In the genomic region with DNA sequence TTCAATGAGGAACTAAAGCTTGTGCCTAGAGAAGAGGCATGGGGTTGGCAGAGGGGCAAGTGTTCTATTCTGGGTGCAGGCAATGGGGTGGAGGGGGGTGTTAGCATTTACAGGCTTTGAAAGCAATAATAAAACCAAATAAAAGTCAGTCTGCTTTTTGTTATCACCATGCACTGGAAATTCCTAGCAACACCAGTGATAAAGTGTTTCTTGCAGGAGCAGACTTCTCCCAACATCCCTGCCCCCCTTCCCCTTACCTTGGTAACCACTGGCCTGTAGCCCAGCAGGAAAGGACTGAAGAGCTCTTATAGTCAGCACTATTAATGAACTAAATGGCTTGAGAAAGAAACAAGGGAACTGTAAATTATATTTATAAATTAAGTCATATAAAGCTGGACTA, we compare ENCODE assay signal across 12 cellular contexts.
DNase-seq lines count a peak whose midpoint lies in the region; ATAC-seq and TF ChIP-seq lines count a peak whose summit lies in the region.
"Had no signal": no experiment of that assay in that cellular context is flagged by ENCODE, and none has a peak within 500 bp of the region (broad histone marks: within the 10 kb centered on the region; RNA-seq: fewer than 3 reads in every experiment).

No MANE protein-coding gene starts in this region.

- H3K79me2 ChIP-seq in hepatocyte: no peaks in the 10 kb centered on the region

- peak; percentile 36 to 44 for DNase-seq in cardiac muscle cell (ENCODE audit: low read depth in 1 of 2, low spot score in 1 of 2)
- DNase-seq in Right ventricle myocardium inferior (ENCODE audit: missing footprints): no peak
- DNase-seq in NB4 (ENCODE audit: low read depth): peak; percentile 40
- DNase-seq in hepatocyte (ENCODE audit: low spot score): peak; percentile 48
- DNase-seq in upper lobe of left lung: peak in 1 of 2 donors; percentile 77
- no peak for DNase-seq in NCI-H510A (lab: John Stamatoyannopoulos, UW)
- DNase-seq in T-helper 9 cell: no peak
- DNase-seq in GM20000 (ENCODE audit: low spot score): no peak
- DNase-seq: brain microvascular endothelial cell; KBM-7; naive thymus-derived CD4-positive, alpha-beta T cell had no signal

- no peaks in the 10 kb centered on the region for H3K9me2 ChIP-seq in hepatocyte (replicated peaks; ENCODE audit: insufficient read depth)

- no peak overlapping the region for H2AFZ ChIP-seq in hepatocyte

- no peak for TF ChIP-seq EP300 in upper lobe of left lung (IDR thresholded peaks at IDR 0.05)

- H3K27ac ChIP-seq in cardiac muscle cell: no peak overlapping the region
- H3K27ac ChIP-seq in hepatocyte: peak overlapping the region; percentile 58
- H3K27ac ChIP-seq in upper lobe of left lung: no peak overlapping the region
- H3K27ac ChIP-seq: brain microvascular endothelial cell, suprapubic skin had no signal

- H4K20me1 ChIP-seq in hepatocyte (ENCODE audit: insufficient read depth, poor library complexity, severe bottlenecking): no peaks in the 10 kb centered on the region

- no peaks in the 10 kb centered on the region for H3K9me3 ChIP-seq in cardiac muscle cell (ENCODE audit: low read depth)
- H3K9me3 ChIP-seq in hepatocyte (ENCODE audit: low read depth): no peaks in the 10 kb centered on the region
- H3K9me3 ChIP-seq in upper lobe of left lung: no peaks in the 10 kb centered on the region
- H3K9me3 ChIP-seq: suprapubic skin had no signal

- H3K4me2 ChIP-seq in hepatocyte: peak overlapping the region; percentile 32

- no peaks in the 10 kb centered on the region for H3K36me3 ChIP-seq in cardiac muscle cell
- no peaks in the 10 kb centered on the region for H3K36me3 ChIP-seq in hepatocyte (replicated peaks; ENCODE audit: insufficient read depth, low read depth)
- H3K36me3 ChIP-seq in upper lobe of left lung: no peaks in the 10 kb centered on the region
- H3K36me3 ChIP-seq: brain microvascular endothelial cell, suprapubic skin had no signal

- H3K4me3 ChIP-seq in cardiac muscle cell (no peak overlapping the region), NB4 (ENCODE audit: low read depth, low read length) (peak overlapping the region; percentile 35), hepatocyte (no peak overlapping the region), upper lobe of left lung (no peak overlapping the region)
- H3K4me3 ChIP-seq: suprapubic skin had no signal

- H3K4me1 ChIP-seq in cardiac muscle cell (ENCODE audit: low read depth) (peaks cover 23% of the 10 kb centered on the region), hepatocyte (ENCODE audit: insufficient read depth) (peaks cover 44% of the 10 kb centered on the region), upper lobe of left lung (peaks cover 0 to 16% (median 10%) of the 10 kb centered on the region in 4 donors)

- ATAC-seq in Right ventricle myocardium inferior (no peak), upper lobe of left lung (ENCODE audit: low FRiP score in 2 of 2) (peak; percentile 42 to 77)

- H3K27me3 ChIP-seq in cardiac muscle cell (no peaks in the 10 kb centered on the region), hepatocyte (no peaks in the 10 kb centered on the region), upper lobe of left lung (no peaks in the 10 kb centered on the region)
- H3K27me3 ChIP-seq: brain microvascular endothelial cell, suprapubic skin had no signal

- intact Hi-C loops in Right ventricle myocardium inferior (cut with DNase I): no loop called here

- no peak for TF ChIP-seq POLR2A in NB4 (IDR thresholded peaks at IDR 0.05; ENCODE audit: extremely low read depth, insufficient read length)
- TF ChIP-seq POLR2A in upper lobe of left lung (IDR thresholded peaks at IDR 0.05): no peak

- TF ChIP-seq CTCF in cardiac muscle cell (IDR thresholded peaks at IDR 0.05; ENCODE audit: low read depth, low read length): no peak
- TF ChIP-seq CTCF in NB4 (IDR thresholded peaks at IDR 0.05; ENCODE audit: low read depth, low read length): no peak
- TF ChIP-seq CTCF in hepatocyte (IDR thresholded peaks at IDR 0.05; ENCODE audit: poor library complexity): no peak
- no peak for TF ChIP-seq CTCF in upper lobe of left lung (IDR thresholded peaks at IDR 0.05)
- TF ChIP-seq CTCF in GM20000 (IDR thresholded peaks at IDR 0.05; ENCODE audit: extremely low read depth, missing control alignments): no peak

Comparison
In these comparisons a context has a peak if more than half of its experiments do, and no peak if none do; other contexts are left out.
1. DNase-seq: peak in cardiac muscle cell (2 of 2), NB4 (single experiment) and hepatocyte (single experiment); none in Right ventricle myocardium inferior (single experiment), NCI-H510A (single experiment), T-helper 9 cell (single experiment) and GM20000 (single experiment).